Comparison of ENCODE assay signal across 23 cellular contexts in the genomic region with DNA sequence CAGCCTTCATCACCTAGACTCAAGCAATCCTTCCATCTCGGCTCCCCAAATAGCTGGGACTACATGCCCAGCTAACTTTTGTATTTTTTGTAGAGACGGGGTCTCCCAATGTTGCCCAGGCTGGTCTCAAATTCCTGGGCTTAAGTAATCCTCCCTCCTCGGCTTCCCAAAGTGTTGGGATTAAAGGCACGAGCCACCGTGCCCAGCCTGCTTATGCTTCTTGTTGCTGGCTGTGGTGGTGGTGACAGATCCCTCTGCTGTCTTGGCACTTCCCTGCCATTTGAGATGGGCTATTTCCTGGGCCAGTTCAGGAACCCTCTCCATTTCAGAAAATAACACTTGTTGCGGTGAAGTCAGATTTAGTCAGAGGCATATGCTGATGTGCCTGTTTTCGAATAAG. TPM values are rescaled to one million over a fixed set of nuclear protein-coding genes. Genes with fewer than 3 reads are reported as not detected.
"Had no signal": no experiment of that assay in that cellular context is flagged by ENCODE, and none has a peak within 500 bp of the region (broad histone marks: within the 10 kb centered on the region; RNA-seq: fewer than 3 reads in every experiment).

No MANE protein-coding gene starts in this region.

- H3K4me1 ChIP-seq: psoas muscle had no signal

- H3K4me3 Mint-ChIP-seq: activated naive CD4-positive, alpha-beta T cell treated with anti-CD3 and anti-CD28 coated beads, Interleukin-2, amount 10 ng/mL, durations not matched to agents 7 days and 5 days; activated naive CD8-positive, alpha-beta T cell treated with anti-CD3 and anti-CD28 coated beads, Interleukin-2, amount 50 U/mL, for 24 hours; effector memory CD8-positive, alpha-beta T cell; naive B cell; neural crest cell; stimulated activated effector memory CD8-positive, alpha-beta T cell treated with anti-CD3 and anti-CD28 coated beads, Interleukin-12 subunit alpha, Interleukin-12 subunit beta, amount 100 ng/mL, for 72 hours had no signal

- H3K27ac ChIP-seq: psoas muscle, right lobe of liver, transverse colon, WERI-Rb-1 had no signal

- H3K27me3 ChIP-seq: right lobe of liver, transverse colon had no signal

- H3K9me3 ChIP-seq: psoas muscle, right lobe of liver, transverse colon had no signal

- FAIRE-seq: astrocyte, bronchial epithelial cell, keratinocyte had no signal

- DNase-seq: activated CD4-positive, alpha-beta T cell treated with anti-CD3 and anti-CD28 coated beads for 1 hour; activated CD8-positive, alpha-beta memory T cell treated with anti-CD3 and anti-CD28 coated beads for 24 hours; activated CD8-positive, alpha-beta memory T cell treated with anti-CD3 and anti-CD28 coated beads, Interleukin-2, amount 50 U/mL, for 48 hours; activated effector memory CD4-positive, alpha-beta T cell treated with Interleukin-2 at 50 U/mL for 16 hours; activated naive CD4-positive, alpha-beta T cell treated with anti-CD3 and anti-CD28 coated beads, Interleukin-2, amount 10 ng/mL, durations not matched to agents 7 days and 5 days; activated naive CD8-positive, alpha-beta T cell treated with anti-CD3 and anti-CD28 coated beads, Interleukin-2, amount 50 U/mL, for 24 hours; activated T-cell treated with anti-CD3 and anti-CD28 coated beads, Interleukin-2, amount 50 U/mL, for 48 hours; effector memory CD8-positive, alpha-beta T cell; hippocampal formation; mammary epithelial cell; naive B cell; psoas muscle; right lobe of liver; stimulated activated CD4-positive, alpha-beta T cell treated with anti-CD3 and anti-CD28 coated beads, Interleukin-4, amount 100 ng/mL, for 24 hours; transverse colon; WERI-Rb-1 had no signal

- H3K36me3 ChIP-seq: WERI-Rb-1 had no signal

- H3K4me3 ChIP-seq: psoas muscle, right lobe of liver, transverse colon had no signal

- H3K36me3 Mint-ChIP-seq: activated naive CD4-positive, alpha-beta T cell treated with anti-CD3 and anti-CD28 coated beads, Interleukin-2, amount 10 ng/mL, durations not matched to agents 7 days and 5 days; stimulated activated effector memory CD8-positive, alpha-beta T cell treated with anti-CD3 and anti-CD28 coated beads, Interleukin-12 subunit alpha, Interleukin-12 subunit beta, amount 100 ng/mL, for 72 hours had no signal

- H3K27ac Mint-ChIP-seq: activated naive CD4-positive, alpha-beta T cell treated with anti-CD3 and anti-CD28 coated beads, Interleukin-2, amount 10 ng/mL, durations not matched to agents 7 days and 5 days; activated naive CD8-positive, alpha-beta T cell treated with anti-CD3 and anti-CD28 coated beads, Interleukin-2, amount 50 U/mL, for 24 hours; effector memory CD8-positive, alpha-beta T cell; stimulated activated effector memory CD8-positive, alpha-beta T cell treated with anti-CD3 and anti-CD28 coated beads, Interleukin-12 subunit alpha, Interleukin-12 subunit beta, amount 100 ng/mL, for 72 hours had no signal

- ATAC-seq: activated naive CD8-positive, alpha-beta T cell treated with anti-CD3 and anti-CD28 coated beads, Interleukin-2, amount 50 U/mL, for 24 hours; effector memory CD8-positive, alpha-beta T cell; left lobe of liver; psoas muscle; right lobe of liver; stimulated activated effector memory CD8-positive, alpha-beta T cell treated with anti-CD3 and anti-CD28 coated beads, Interleukin-12 subunit alpha, Interleukin-12 subunit beta, amount 100 ng/mL, for 72 hours had no signal

- H3K4me1 Mint-ChIP-seq: activated naive CD4-positive, alpha-beta T cell treated with anti-CD3 and anti-CD28 coated beads, Interleukin-2, amount 10 ng/mL, durations not matched to agents 7 days and 5 days; activated naive CD8-positive, alpha-beta T cell treated with anti-CD3 and anti-CD28 coated beads, Interleukin-2, amount 50 U/mL, for 24 hours; naive B cell; stimulated activated effector memory CD8-positive, alpha-beta T cell treated with anti-CD3 and anti-CD28 coated beads, Interleukin-12 subunit alpha, Interleukin-12 subunit beta, amount 100 ng/mL, for 72 hours had no signal

- H3K9me3 Mint-ChIP-seq: activated naive CD4-positive, alpha-beta T cell treated with anti-CD3 and anti-CD28 coated beads, Interleukin-2, amount 10 ng/mL, durations not matched to agents 7 days and 5 days; activated naive CD8-positive, alpha-beta T cell treated with anti-CD3 and anti-CD28 coated beads, Interleukin-2, amount 50 U/mL, for 24 hours; effector memory CD8-positive, alpha-beta T cell; neural crest cell; stimulated activated effector memory CD8-positive, alpha-beta T cell treated with anti-CD3 and anti-CD28 coated beads, Interleukin-12 subunit alpha, Interleukin-12 subunit beta, amount 100 ng/mL, for 72 hours had no signal

RNA-seq across cellular contexts. Expression of gene GATA6, which starts 28.8 kb away (rescaled TPM):
- total RNA-seq: neural crest cell; T-helper 2 cell treated with Interferon-gamma antibody and Interleukin-4, amounts not matched to agents 100 ng/mL and 5 ng/mL, for 36 hours had no signal
